8 cellular contexts compared by ENCODE assay signal in genomic region chr7:151226560-151226874, GRCh38. TPM values are rescaled to one million over a fixed set of nuclear protein-coding genes. Genes with fewer than 3 reads are reported as not detected.
A peak's percentile ranks its signal among the peaks of the same experiment; 100 is the strongest.
DNase-seq lines count a peak whose midpoint lies in the region; ATAC-seq and TF ChIP-seq lines count a peak whose summit lies in the region.

No MANE protein-coding gene starts in this region.

- no peak for TF ChIP-seq RAD21 in neural cell (conservative IDR thresholded peaks at IDR 0.05)

- H3K9me3 ChIP-seq in HUES64 (ENCODE audit: insufficient read depth, low read depth, low read length) (no peaks in the 10 kb centered on the region), neural cell (ENCODE audit: low read length) (no peaks in the 10 kb centered on the region)

- H3K9me3 Mint-ChIP-seq in dendritic cell treated with granulocyte-macrophage colony-stimulating factor and Interleukin-4, amounts not matched to agents 40 ng/mL and 50 ng/mL, for 4 days = no peaks in the 10 kb centered on the region

- H3K36me3 ChIP-seq in HUES64 (ENCODE audit: insufficient read depth, low read length) = peaks cover 43% of the 10 kb centered on the region
- H3K36me3 ChIP-seq in neural cell (ENCODE audit: insufficient read depth, low read length) = no peaks in the 10 kb centered on the region

- peak overlapping the region; percentile 96 for H3K4me3 Mint-ChIP-seq in dendritic cell treated with granulocyte-macrophage colony-stimulating factor and Interleukin-4, amounts not matched to agents 40 ng/mL and 50 ng/mL, for 4 days

- peak overlapping the region; percentile 93 for H3K27ac Mint-ChIP-seq in dendritic cell treated with granulocyte-macrophage colony-stimulating factor and Interleukin-4, amounts not matched to agents 40 ng/mL and 50 ng/mL, for 4 days

- H3K27me3 Mint-ChIP-seq in dendritic cell treated with granulocyte-macrophage colony-stimulating factor and Interleukin-4, amounts not matched to agents 40 ng/mL and 50 ng/mL, for 4 days = peaks cover 1% of the 10 kb centered on the region

- DNase-seq in GM12865 (ENCODE audit: low read depth) (no peak), SKM-1 treated with dmso at 0.1 percent for 144 hours (lab: John Stamatoyannopoulos, UW; ENCODE audit: unreplicated experiment) (no peak), OCI-M1 (lab: John Stamatoyannopoulos, UW) (no peak)

- 1% methylated on average over 15 of the region's 15 CpGs for WGBS in HUES64

- peaks cover 50% of the 10 kb centered on the region for H3K36me3 Mint-ChIP-seq in dendritic cell treated with granulocyte-macrophage colony-stimulating factor and Interleukin-4, amounts not matched to agents 40 ng/mL and 50 ng/mL, for 4 days (ENCODE audit: low read depth)

- TF ChIP-seq EP300 in neural cell (conservative IDR thresholded peaks at IDR 0.05; ENCODE audit: poor library complexity, severe bottlenecking) = no peak

- H3K9me2 ChIP-seq in neural cell (ENCODE audit: insufficient read depth, low read length) = no peaks in the 10 kb centered on the region

- peak overlapping the region; percentile 93 for H3K4me3 ChIP-seq in GM12865 (ENCODE audit: low read depth, low read length)
- H3K4me3 ChIP-seq in HUES64 (ENCODE audit: low read length) = peak overlapping the region; percentile 74
- H3K4me3 ChIP-seq in neural cell (ENCODE audit: low read length) = peak overlapping the region; percentile 96

- no peak overlapping the region for H3K27ac ChIP-seq in HUES64 (ENCODE audit: low read depth, low read length)
- H3K27ac ChIP-seq in neural cell (ENCODE audit: low read length) = peak overlapping the region; percentile 40

- H2AFZ ChIP-seq in neural cell (ENCODE audit: low read depth, low read length) = peak overlapping the region; percentile 71

- H3K4me1 ChIP-seq in HUES64 (ENCODE audit: insufficient read depth, low read length) = peaks cover 15% of the 10 kb centered on the region

- intact Hi-C loops in dendritic cell treated with granulocyte-macrophage colony-stimulating factor and Interleukin-4, amounts not matched to agents 40 ng/mL and 50 ng/mL, for 4 days (cut with micrococcal nuclease) = loop anchor here (2.0 to 5.0 kb wide), 2 partner anchors 18 to 126 kb away; no protein-coding TSS in a partner anchor

- TF ChIP-seq CTCF in GM12865 (IDR thresholded peaks at IDR 0.05; ENCODE audit: insufficient read depth, low read depth, low read length, missing control alignments) = no peak
- TF ChIP-seq CTCF in neural cell (IDR thresholded peaks at IDR 0.05; ENCODE audit: poor library complexity, severe bottlenecking) = no peak

- peak overlapping the region; percentile 94 for H3K4me2 ChIP-seq in neural cell (ENCODE audit: low read length)

- peak overlapping the region; percentile 75 for H3K9ac ChIP-seq in HUES64 (ENCODE audit: low read depth, low read length)
- H3K9ac ChIP-seq in neural cell (ENCODE audit: low read length) = peak overlapping the region; percentile 69

- ATAC-seq in HG02798 (IDR thresholded peaks at IDR 0.05; ENCODE audit: poor library complexity, unreplicated experiment) = no peak
- no peak for ATAC-seq in HG02970 (IDR thresholded peaks at IDR 0.05; ENCODE audit: low FRiP score, unreplicated experiment)

- peaks cover 39% of the 10 kb centered on the region for H3K4me1 Mint-ChIP-seq in dendritic cell treated with granulocyte-macrophage colony-stimulating factor and Interleukin-4, amounts not matched to agents 40 ng/mL and 50 ng/mL, for 4 days (ENCODE audit: low read depth)

- H3K79me2 ChIP-seq in neural cell (replicated peaks; ENCODE audit: insufficient read depth, low read length) = peaks cover 16% of the 10 kb centered on the region

- H3F3A ChIP-seq in neural cell (ENCODE audit: insufficient read depth, low read length, poor library complexity, severe bottlenecking) = peaks cover 3% of the 10 kb centered on the region

- H3K27me3 ChIP-seq in HUES64 (ENCODE audit: insufficient read depth, low read length) = no peaks in the 10 kb centered on the region
- no peaks in the 10 kb centered on the region for H3K27me3 ChIP-seq in neural cell (ENCODE audit: insufficient read depth, low read depth, low read length)

- no peaks in the 10 kb centered on the region for H4K20me1 ChIP-seq in neural cell (ENCODE audit: insufficient read depth)

TF ChIP-seq in neural cell, 6 proteins besides CTCF, POLR2A, EP300 and RAD21:
- TF ChIP-seq SMC3 (conservative IDR thresholded peaks at IDR 0.05; ENCODE audit: poor library complexity) (no peak), TAF1 (IDR thresholded peaks at IDR 0.05; ENCODE audit: low read depth) (no peak), MXI1 (conservative IDR thresholded peaks at IDR 0.05; ENCODE audit: poor library complexity, severe bottlenecking) (no peak), POLR2AphosphoS5 (IDR thresholded peaks at IDR 0.05) (no peak), EZH2 (IDR thresholded peaks at IDR 0.05; ENCODE audit: borderline replicate concordance, insufficient read depth, low read length, poor library complexity, severe bottlenecking) (no peak)
- TF ChIP-seq, protein P1, sequence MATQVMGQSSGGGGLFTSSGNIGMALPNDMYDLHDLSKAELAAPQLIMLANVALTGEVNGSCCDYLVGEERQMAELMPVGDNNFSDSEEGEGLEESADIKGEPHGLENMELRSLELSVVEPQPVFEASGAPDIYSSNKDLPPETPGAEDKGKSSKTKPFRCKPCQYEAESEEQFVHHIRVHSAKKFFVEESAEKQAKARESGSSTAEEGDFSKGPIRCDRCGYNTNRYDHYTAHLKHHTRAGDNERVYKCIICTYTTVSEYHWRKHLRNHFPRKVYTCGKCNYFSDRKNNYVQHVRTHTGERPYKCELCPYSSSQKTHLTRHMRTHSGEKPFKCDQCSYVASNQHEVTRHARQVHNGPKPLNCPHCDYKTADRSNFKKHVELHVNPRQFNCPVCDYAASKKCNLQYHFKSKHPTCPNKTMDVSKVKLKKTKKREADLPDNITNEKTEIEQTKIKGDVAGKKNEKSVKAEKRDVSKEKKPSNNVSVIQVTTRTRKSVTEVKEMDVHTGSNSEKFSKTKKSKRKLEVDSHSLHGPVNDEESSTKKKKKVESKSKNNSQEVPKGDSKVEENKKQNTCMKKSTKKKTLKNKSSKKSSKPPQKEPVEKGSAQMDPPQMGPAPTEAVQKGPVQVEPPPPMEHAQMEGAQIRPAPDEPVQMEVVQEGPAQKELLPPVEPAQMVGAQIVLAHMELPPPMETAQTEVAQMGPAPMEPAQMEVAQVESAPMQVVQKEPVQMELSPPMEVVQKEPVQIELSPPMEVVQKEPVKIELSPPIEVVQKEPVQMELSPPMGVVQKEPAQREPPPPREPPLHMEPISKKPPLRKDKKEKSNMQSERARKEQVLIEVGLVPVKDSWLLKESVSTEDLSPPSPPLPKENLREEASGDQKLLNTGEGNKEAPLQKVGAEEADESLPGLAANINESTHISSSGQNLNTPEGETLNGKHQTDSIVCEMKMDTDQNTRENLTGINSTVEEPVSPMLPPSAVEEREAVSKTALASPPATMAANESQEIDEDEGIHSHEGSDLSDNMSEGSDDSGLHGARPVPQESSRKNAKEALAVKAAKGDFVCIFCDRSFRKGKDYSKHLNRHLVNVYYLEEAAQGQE (IDR thresholded peaks at IDR 0.05; ENCODE audit: borderline replicate concordance) = no peak
TF ChIP-seq in neural cell: peak in this region for 0.

RNA-seq across cellular contexts. Expression of gene ABCF2, which starts 0.5 kb away (rescaled TPM):
- polyA plus RNA-seq in HUES64 (2013, experiment 1 of 2) = 55.5 TPM
- polyA plus RNA-seq in HUES64 (2013, experiment 2 of 2) = 44.7 TPM
- 32.7 and 45.8 TPM in 2 replicates for polyA plus RNA-seq in neural cell
- polyA minus RNA-seq in neural cell = 37.7 and 39.2 TPM in 2 replicates

RNA-seq across cellular contexts. Expression of gene CHPF2, which starts 5.8 kb away (rescaled TPM):
- polyA plus RNA-seq in HUES64 (2013, experiment 1 of 2) = 11.8 TPM
- 12.5 TPM for polyA plus RNA-seq in HUES64 (2013, experiment 2 of 2)
- 22.1 and 22.5 TPM in 2 replicates for polyA plus RNA-seq in neural cell
- polyA minus RNA-seq in neural cell = 25.9 and 33.6 TPM in 2 replicates

RNA-seq across cellular contexts. Expression of gene H2BK1, which starts 16.2 kb away (rescaled TPM):
- polyA plus RNA-seq in HUES64 (2013, experiment 1 of 2) = not detected
- not detected for polyA plus RNA-seq in HUES64 (2013, experiment 2 of 2)
- polyA plus RNA-seq in neural cell = not detected in 2 replicates
- polyA minus RNA-seq in neural cell = not detected in 2 replicates

RNA-seq across cellular contexts. Expression of gene SMARCD3, which starts 22.0 kb away (rescaled TPM):
- polyA plus RNA-seq in HUES64 (2013, experiment 1 of 2) = 7.7 TPM
- polyA plus RNA-seq in HUES64 (2013, experiment 2 of 2) = 11.5 TPM
- 199 and 216 TPM in 2 replicates for polyA plus RNA-seq in neural cell
- 131 and 132 TPM in 2 replicates for polyA minus RNA-seq in neural cell

RNA-seq across cellular contexts. Expression of gene ASB10, which starts 39.5 kb away (rescaled TPM):
- polyA plus RNA-seq in HUES64 (2013, experiment 1 of 2) = not detected
- not detected for polyA plus RNA-seq in HUES64 (2013, experiment 2 of 2)
- polyA plus RNA-seq in neural cell = not detected in 2 replicates
- not detected in 2 replicates for polyA minus RNA-seq in neural cell
